Comparison of ENCODE assay signal across 1 cellular context in genomic region chrX:19343462-19344206, GRCh38.
TF ChIP-seq lines count a peak whose summit lies in the region.

Gene PDHA1, plus strand, starts transcription at chrX:19343927. Its CDS starts 111 bp downstream, at chrX:19344038.

TF ChIP-seq in HepG2, 621 proteins besides CTCF, POLR2A, EP300 and RAD21 (continued from another document and continues in another):
- TF ChIP-seq ZNF687 (CRISPR knock-in tag; IDR thresholded peaks at IDR 0.05) (peak; percentile 61), GATAD2A (CRISPR knock-in tag; IDR thresholded peaks at IDR 0.05) (no peak), SIX4 (CRISPR knock-in tag; IDR thresholded peaks at IDR 0.05) (no peak), ARNT (IDR thresholded peaks at IDR 0.05) (no peak), ZFP41 (CRISPR knock-in tag; IDR thresholded peaks at IDR 0.05; ENCODE audit: borderline replicate concordance) (no peak), KLF13 (CRISPR knock-in tag; IDR thresholded peaks at IDR 0.05) (no peak), TOE1 (CRISPR knock-in tag; IDR thresholded peaks at IDR 0.05) (no peak), SNRNP70 (IDR thresholded peaks at IDR 0.05; ENCODE audit: low read depth, low read length) (no peak), RCOR2 (CRISPR knock-in tag; IDR thresholded peaks at IDR 0.05) (no peak), YEATS4 (CRISPR knock-in tag; IDR thresholded peaks at IDR 0.05; ENCODE audit: borderline replicate concordance) (no peak; the same call in 1 of the 2 replicates), REST (IDR thresholded peaks at IDR 0.05; ENCODE audit: borderline replicate concordance in 1 of 2, low read depth in 1 of 2, low read length in 2 of 2) (no peak), LBX2 (CRISPR knock-in tag; IDR thresholded peaks at IDR 0.05; ENCODE audit: borderline replicate concordance) (no peak), ZNF17 (CRISPR knock-in tag; IDR thresholded peaks at IDR 0.05) (no peak), MIXL1 (CRISPR knock-in tag; IDR thresholded peaks at IDR 0.05) (no peak), AHR (CRISPR knock-in tag; IDR thresholded peaks at IDR 0.05) (no peak), NRL (CRISPR knock-in tag; IDR thresholded peaks at IDR 0.05; ENCODE audit: borderline replicate concordance) (no peak), KLF6 (CRISPR knock-in tag; IDR thresholded peaks at IDR 0.05) (0 out of 2 replicates have a peak, but pooled peaks have one; percentile 46), NFKBIZ (CRISPR knock-in tag; IDR thresholded peaks at IDR 0.05) (no peak), SMAD9 (CRISPR knock-in tag; IDR thresholded peaks at IDR 0.05) (no peak), TBX3 (IDR thresholded peaks at IDR 0.05; ENCODE audit: borderline replicate concordance) (no peak), PCBP1 (IDR thresholded peaks at IDR 0.05; ENCODE audit: borderline replicate concordance, low read depth, low read length) (no peak), FOXP1 (IDR thresholded peaks at IDR 0.05) (no peak), FOXP1 (CRISPR knock-in tag; IDR thresholded peaks at IDR 0.05) (no peak), TGIF2 (CRISPR knock-in tag; IDR thresholded peaks at IDR 0.05) (no peak), MTERF4 (CRISPR knock-in tag; IDR thresholded peaks at IDR 0.05) (no peak), JUNB (CRISPR knock-in tag; IDR thresholded peaks at IDR 0.05; ENCODE audit: borderline replicate concordance) (no peak), NFATC3 (CRISPR knock-in tag; IDR thresholded peaks at IDR 0.05) (no peak), HOMEZ (CRISPR knock-in tag; IDR thresholded peaks at IDR 0.05; ENCODE audit: low read depth) (no peak), JARID2 (CRISPR knock-in tag; IDR thresholded peaks at IDR 0.05; ENCODE audit: insufficient replicate concordance) (no peak), MXD3 (CRISPR knock-in tag; IDR thresholded peaks at IDR 0.05) (no peak)
- TF ChIP-seq, protein P1, sequence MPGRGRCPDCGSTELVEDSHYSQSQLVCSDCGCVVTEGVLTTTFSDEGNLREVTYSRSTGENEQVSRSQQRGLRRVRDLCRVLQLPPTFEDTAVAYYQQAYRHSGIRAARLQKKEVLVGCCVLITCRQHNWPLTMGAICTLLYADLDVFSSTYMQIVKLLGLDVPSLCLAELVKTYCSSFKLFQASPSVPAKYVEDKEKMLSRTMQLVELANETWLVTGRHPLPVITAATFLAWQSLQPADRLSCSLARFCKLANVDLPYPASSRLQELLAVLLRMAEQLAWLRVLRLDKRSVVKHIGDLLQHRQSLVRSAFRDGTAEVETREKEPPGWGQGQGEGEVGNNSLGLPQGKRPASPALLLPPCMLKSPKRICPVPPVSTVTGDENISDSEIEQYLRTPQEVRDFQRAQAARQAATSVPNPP (CRISPR knock-in tag; IDR thresholded peaks at IDR 0.05), result no peak
- TF ChIP-seq, protein P2, sequence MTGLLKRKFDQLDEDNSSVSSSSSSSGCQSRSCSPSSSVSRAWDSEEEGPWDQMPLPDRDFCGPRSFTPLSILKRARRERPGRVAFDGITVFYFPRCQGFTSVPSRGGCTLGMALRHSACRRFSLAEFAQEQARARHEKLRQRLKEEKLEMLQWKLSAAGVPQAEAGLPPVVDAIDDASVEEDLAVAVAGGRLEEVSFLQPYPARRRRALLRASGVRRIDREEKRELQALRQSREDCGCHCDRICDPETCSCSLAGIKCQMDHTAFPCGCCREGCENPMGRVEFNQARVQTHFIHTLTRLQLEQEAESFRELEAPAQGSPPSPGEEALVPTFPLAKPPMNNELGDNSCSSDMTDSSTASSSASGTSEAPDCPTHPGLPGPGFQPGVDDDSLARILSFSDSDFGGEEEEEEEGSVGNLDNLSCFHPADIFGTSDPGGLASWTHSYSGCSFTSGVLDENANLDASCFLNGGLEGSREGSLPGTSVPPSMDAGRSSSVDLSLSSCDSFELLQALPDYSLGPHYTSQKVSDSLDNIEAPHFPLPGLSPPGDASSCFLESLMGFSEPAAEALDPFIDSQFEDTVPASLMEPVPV (CRISPR knock-in tag; IDR thresholded peaks at IDR 0.05), result no peak
- TF ChIP-seq, protein P3, sequence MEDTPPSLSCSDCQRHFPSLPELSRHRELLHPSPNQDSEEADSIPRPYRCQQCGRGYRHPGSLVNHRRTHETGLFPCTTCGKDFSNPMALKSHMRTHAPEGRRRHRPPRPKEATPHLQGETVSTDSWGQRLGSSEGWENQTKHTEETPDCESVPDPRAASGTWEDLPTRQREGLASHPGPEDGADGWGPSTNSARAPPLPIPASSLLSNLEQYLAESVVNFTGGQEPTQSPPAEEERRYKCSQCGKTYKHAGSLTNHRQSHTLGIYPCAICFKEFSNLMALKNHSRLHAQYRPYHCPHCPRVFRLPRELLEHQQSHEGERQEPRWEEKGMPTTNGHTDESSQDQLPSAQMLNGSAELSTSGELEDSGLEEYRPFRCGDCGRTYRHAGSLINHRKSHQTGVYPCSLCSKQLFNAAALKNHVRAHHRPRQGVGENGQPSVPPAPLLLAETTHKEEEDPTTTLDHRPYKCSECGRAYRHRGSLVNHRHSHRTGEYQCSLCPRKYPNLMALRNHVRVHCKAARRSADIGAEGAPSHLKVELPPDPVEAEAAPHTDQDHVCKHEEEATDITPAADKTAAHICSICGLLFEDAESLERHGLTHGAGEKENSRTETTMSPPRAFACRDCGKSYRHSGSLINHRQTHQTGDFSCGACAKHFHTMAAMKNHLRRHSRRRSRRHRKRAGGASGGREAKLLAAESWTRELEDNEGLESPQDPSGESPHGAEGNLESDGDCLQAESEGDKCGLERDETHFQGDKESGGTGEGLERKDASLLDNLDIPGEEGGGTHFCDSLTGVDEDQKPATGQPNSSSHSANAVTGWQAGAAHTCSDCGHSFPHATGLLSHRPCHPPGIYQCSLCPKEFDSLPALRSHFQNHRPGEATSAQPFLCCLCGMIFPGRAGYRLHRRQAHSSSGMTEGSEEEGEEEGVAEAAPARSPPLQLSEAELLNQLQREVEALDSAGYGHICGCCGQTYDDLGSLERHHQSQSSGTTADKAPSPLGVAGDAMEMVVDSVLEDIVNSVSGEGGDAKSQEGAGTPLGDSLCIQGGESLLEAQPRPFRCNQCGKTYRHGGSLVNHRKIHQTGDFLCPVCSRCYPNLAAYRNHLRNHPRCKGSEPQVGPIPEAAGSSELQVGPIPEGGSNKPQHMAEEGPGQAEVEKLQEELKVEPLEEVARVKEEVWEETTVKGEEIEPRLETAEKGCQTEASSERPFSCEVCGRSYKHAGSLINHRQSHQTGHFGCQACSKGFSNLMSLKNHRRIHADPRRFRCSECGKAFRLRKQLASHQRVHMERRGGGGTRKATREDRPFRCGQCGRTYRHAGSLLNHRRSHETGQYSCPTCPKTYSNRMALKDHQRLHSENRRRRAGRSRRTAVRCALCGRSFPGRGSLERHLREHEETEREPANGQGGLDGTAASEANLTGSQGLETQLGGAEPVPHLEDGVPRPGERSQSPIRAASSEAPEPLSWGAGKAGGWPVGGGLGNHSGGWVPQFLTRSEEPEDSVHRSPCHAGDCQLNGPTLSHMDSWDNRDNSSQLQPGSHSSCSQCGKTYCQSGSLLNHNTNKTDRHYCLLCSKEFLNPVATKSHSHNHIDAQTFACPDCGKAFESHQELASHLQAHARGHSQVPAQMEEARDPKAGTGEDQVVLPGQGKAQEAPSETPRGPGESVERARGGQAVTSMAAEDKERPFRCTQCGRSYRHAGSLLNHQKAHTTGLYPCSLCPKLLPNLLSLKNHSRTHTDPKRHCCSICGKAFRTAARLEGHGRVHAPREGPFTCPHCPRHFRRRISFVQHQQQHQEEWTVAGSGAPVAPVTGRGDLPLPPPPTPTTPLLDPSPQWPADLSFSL (CRISPR knock-in tag; IDR thresholded peaks at IDR 0.05), result no peak
- TF ChIP-seq, protein P4, sequence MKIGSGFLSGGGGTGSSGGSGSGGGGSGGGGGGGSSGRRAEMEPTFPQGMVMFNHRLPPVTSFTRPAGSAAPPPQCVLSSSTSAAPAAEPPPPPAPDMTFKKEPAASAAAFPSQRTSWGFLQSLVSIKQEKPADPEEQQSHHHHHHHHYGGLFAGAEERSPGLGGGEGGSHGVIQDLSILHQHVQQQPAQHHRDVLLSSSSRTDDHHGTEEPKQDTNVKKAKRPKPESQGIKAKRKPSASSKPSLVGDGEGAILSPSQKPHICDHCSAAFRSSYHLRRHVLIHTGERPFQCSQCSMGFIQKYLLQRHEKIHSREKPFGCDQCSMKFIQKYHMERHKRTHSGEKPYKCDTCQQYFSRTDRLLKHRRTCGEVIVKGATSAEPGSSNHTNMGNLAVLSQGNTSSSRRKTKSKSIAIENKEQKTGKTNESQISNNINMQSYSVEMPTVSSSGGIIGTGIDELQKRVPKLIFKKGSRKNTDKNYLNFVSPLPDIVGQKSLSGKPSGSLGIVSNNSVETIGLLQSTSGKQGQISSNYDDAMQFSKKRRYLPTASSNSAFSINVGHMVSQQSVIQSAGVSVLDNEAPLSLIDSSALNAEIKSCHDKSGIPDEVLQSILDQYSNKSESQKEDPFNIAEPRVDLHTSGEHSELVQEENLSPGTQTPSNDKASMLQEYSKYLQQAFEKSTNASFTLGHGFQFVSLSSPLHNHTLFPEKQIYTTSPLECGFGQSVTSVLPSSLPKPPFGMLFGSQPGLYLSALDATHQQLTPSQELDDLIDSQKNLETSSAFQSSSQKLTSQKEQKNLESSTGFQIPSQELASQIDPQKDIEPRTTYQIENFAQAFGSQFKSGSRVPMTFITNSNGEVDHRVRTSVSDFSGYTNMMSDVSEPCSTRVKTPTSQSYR (CRISPR knock-in tag; IDR thresholded peaks at IDR 0.05; ENCODE audit: borderline replicate concordance), result no peak
